Comparison of ENCODE assay signal across 36 cellular contexts in the genomic region with DNA sequence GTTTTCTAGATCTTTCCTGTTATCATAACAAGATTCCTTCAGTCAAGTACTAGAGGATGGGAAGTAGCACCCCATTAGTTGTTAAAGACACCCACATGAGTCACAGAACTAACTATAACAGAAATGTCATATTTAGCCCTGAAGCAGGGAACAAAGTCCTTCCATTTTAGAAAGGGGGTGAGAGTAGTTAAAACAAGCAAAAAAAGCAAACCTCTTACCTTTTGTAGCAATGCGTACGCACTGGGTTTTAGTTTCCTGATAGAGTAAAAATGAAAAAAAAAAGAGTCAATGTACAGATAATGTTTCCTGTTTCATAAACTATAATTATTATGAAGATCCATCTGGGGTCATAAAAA.
"Had no signal": no experiment of that assay in that cellular context is flagged by ENCODE, and none has a peak within 500 bp of the region (broad histone marks: within the 10 kb centered on the region; RNA-seq: fewer than 3 reads in every experiment).

No MANE protein-coding gene starts in this region.

- H3K27ac Mint-ChIP-seq: activated naive CD4-positive, alpha-beta T cell treated with anti-CD3 and anti-CD28 coated beads for 36 hours; activated T-helper 1 cell treated with anti-CD3 and anti-CD28 coated beads, Interleukin-12 subunit alpha, Interleukin-12 subunit beta, Interleukin-2, Interleukin-4 antibody, amounts not matched to agents 30 ng/mL and 10 ng/mL and 1 ng/mL, durations not matched to agents 14 hours and 24 hours and 36 hours; immature natural killer cell; nephron progenitor cell; stimulated activated memory B cell treated with anti-CD40 and anti-IgM and Interleukin-4, amounts not matched to agents 10 μg/mL and 1 μg/mL and 100 μg/mL, for 72 hours had no signal

- H3K36me3 ChIP-seq: brain microvascular endothelial cell, gastrocnemius medialis, neutrophil, ovary, prostate gland, upper lobe of right lung, WERI-Rb-1 had no signal

- H3K4me1 ChIP-seq: gastrocnemius medialis, prostate gland, sigmoid colon, suprapubic skin, tibial artery, upper lobe of right lung had no signal

- H3K27me3 Mint-ChIP-seq: stimulated activated memory B cell treated with anti-CD40 and anti-IgM and Interleukin-4, amounts not matched to agents 10 μg/mL and 1 μg/mL and 100 μg/mL, for 72 hours had no signal

- ATAC-seq: activated CD4-positive, CD25-positive, alpha-beta regulatory T cell treated with anti-CD3 and anti-CD28 coated beads, Interleukin-2, amount 50 U/mL, for 24 hours; gastrocnemius medialis; left colon; stimulated activated memory B cell treated with anti-CD40 and anti-IgM and Interleukin-4, amounts not matched to agents 10 μg/mL and 1 μg/mL and 100 μg/mL, for 72 hours; upper lobe of right lung had no signal

- H3K36me3 Mint-ChIP-seq: immature natural killer cell had no signal

- DNase-seq: activated CD4-positive, alpha-beta T cell treated with anti-CD3 and anti-CD28 coated beads for 48 hours; activated CD4-positive, alpha-beta T cell treated with anti-CD3 and anti-CD28 coated beads, Interleukin-2, amount 50 U/mL, for 48 hours; activated CD8-positive, alpha-beta memory T cell treated with anti-CD3 and anti-CD28 coated beads for 24 hours; activated effector memory CD4-positive, alpha-beta T cell treated with anti-CD3 and anti-CD28 coated beads, Interleukin-2, amount 50 U/mL, for 16 hours; activated naive CD4-positive, alpha-beta T cell treated with anti-CD3 and anti-CD28 coated beads for 36 hours; activated T-cell treated with anti-CD3 and anti-CD28 coated beads, Interleukin-2, amount 50 U/mL, for 1 hour; amniotic stem cell; brain microvascular endothelial cell; dorsolateral prefrontal cortex; effector memory CD4-positive, alpha-beta T cell; erythroblast; gastrocnemius medialis; head of caudate nucleus; hypothalamus; immature natural killer cell; kidney; left colon; mammary epithelial cell; nephron progenitor cell; ovary; retina; sigmoid colon; small intestine; stimulated activated CD4-positive, alpha-beta T cell treated with anti-CD3 and anti-CD28 coated beads, Interleukin-1b, Interleukin-23, amount 100 ng/mL, for 48 hours; stimulated activated CD4-positive, alpha-beta T cell treated with anti-CD3 and anti-CD28 coated beads, Interleukin-4, amount 100 ng/mL, for 4 hours; stimulated activated CD8-positive, alpha-beta memory T cell treated with anti-CD3 and anti-CD28 coated beads, Interleukin-4, amount 100 ng/mL, for 48 hours; tibial artery; upper lobe of right lung; WERI-Rb-1 had no signal

- H3K4me3 ChIP-seq: coronary artery, dorsolateral prefrontal cortex, gastrocnemius medialis, ovary, prostate gland, sigmoid colon, suprapubic skin, tibial artery, upper lobe of right lung had no signal

- H3K9me3 Mint-ChIP-seq: activated naive CD4-positive, alpha-beta T cell treated with anti-CD3 and anti-CD28 coated beads for 36 hours; activated T-helper 1 cell treated with anti-CD3 and anti-CD28 coated beads, Interleukin-12 subunit alpha, Interleukin-12 subunit beta, Interleukin-2, Interleukin-4 antibody, amounts not matched to agents 30 ng/mL and 10 ng/mL and 1 ng/mL, durations not matched to agents 14 hours and 24 hours and 36 hours; immature natural killer cell; nephron progenitor cell; stimulated activated memory B cell treated with anti-CD40 and anti-IgM and Interleukin-4, amounts not matched to agents 10 μg/mL and 1 μg/mL and 100 μg/mL, for 72 hours had no signal

- H3K4me1 Mint-ChIP-seq: immature natural killer cell; stimulated activated memory B cell treated with anti-CD40 and anti-IgM and Interleukin-4, amounts not matched to agents 10 μg/mL and 1 μg/mL and 100 μg/mL, for 72 hours had no signal

- H3K4me3 Mint-ChIP-seq: activated naive CD4-positive, alpha-beta T cell treated with anti-CD3 and anti-CD28 coated beads for 36 hours; activated T-helper 1 cell treated with anti-CD3 and anti-CD28 coated beads, Interleukin-12 subunit alpha, Interleukin-12 subunit beta, Interleukin-2, Interleukin-4 antibody, amounts not matched to agents 30 ng/mL and 10 ng/mL and 1 ng/mL, durations not matched to agents 14 hours and 24 hours and 36 hours; immature natural killer cell; nephron progenitor cell; stimulated activated memory B cell treated with anti-CD40 and anti-IgM and Interleukin-4, amounts not matched to agents 10 μg/mL and 1 μg/mL and 100 μg/mL, for 72 hours had no signal

- H3K27me3 ChIP-seq: brain microvascular endothelial cell, dorsolateral prefrontal cortex, gastrocnemius medialis, neutrophil, ovary, sigmoid colon, suprapubic skin, tibial artery, upper lobe of right lung had no signal

- H3K27ac ChIP-seq: brain microvascular endothelial cell, coronary artery, gastrocnemius medialis, neutrophil, ovary, prostate gland, sigmoid colon, suprapubic skin, tibial artery, upper lobe of right lung, WERI-Rb-1 had no signal

- H3K9me3 ChIP-seq: gastrocnemius medialis, neutrophil, ovary, prostate gland, sigmoid colon, suprapubic skin, tibial artery, upper lobe of right lung had no signal
